ENCODE assay signal across 10 cellular contexts in genomic region chr12:56677680-56678079, GRCh38. TPM values are rescaled to one million over a fixed set of nuclear protein-coding genes. Genes with fewer than 3 reads are reported as not detected.
A peak's percentile ranks its signal among the peaks of the same experiment; 100 is the strongest.
DNase-seq lines count a peak whose midpoint lies in the region; ATAC-seq, FAIRE-seq and TF ChIP-seq lines count a peak whose summit lies in the region.
"Had no signal": no experiment of that assay in that cellular context is flagged by ENCODE, and none has a peak within 500 bp of the region (broad histone marks: within the 10 kb centered on the region; RNA-seq: fewer than 3 reads in every experiment).

No MANE protein-coding gene starts in this region.

- ATAC-seq in GM18870 (IDR thresholded peaks at IDR 0.05; ENCODE audit: unreplicated experiment) (peak; percentile 64), HG02588 (IDR thresholded peaks at IDR 0.05; ENCODE audit: unreplicated experiment) (peak; percentile 54), T-cell (replicated peaks in 1 of 4) (peak in 1 of 4 experiments; percentile 7), GM18519 (IDR thresholded peaks at IDR 0.05; ENCODE audit: low FRiP score, unreplicated experiment) (no peak)

- H3F3A ChIP-seq in neural progenitor cell (ENCODE audit: low read depth): peaks cover 21% of the 10 kb centered on the region

- H3K4me3 Mint-ChIP-seq in T-cell (peak overlapping the region in 1 of 3 donors; percentile 53), neural progenitor cell (no peak overlapping the region)

- no peak overlapping the region for H2AFZ ChIP-seq in neural progenitor cell (replicated peaks)

- POLR2A ChIA-PET in T-cell (lab: Charles Lee): interaction anchor here (0.6 kb wide), 3 partner anchors 16 to 433 kb away, joined by 3 read pairs; partner anchors contain the start of gene STAT6 (in 1 of the 2)

- DNase-seq in T-cell: no peak
- no peak for DNase-seq in neural progenitor cell (ENCODE audit: low spot score)
- DNase-seq in frontal cortex (ENCODE audit: low spot score in 2 of 2): no peak
- no peak for DNase-seq in RPMI8226
- DNase-seq: amniotic stem cell, GDM1 had no signal

- no peak for FAIRE-seq in frontal cortex (lab: Jason Lieb, UNC)
- FAIRE-seq: pancreas had no signal

- peaks cover 17% of the 10 kb centered on the region for H3K36me3 Mint-ChIP-seq in T-cell
- H3K36me3 Mint-ChIP-seq in neural progenitor cell: peaks cover 25% of the 10 kb centered on the region

- peaks cover 5% of the 10 kb centered on the region for H3K36me3 ChIP-seq in neural progenitor cell

- H3K9me3 Mint-ChIP-seq in T-cell (no peaks in the 10 kb centered on the region), neural progenitor cell (no peaks in the 10 kb centered on the region)

- H3K79me2 ChIP-seq in neural progenitor cell (ENCODE audit: low read depth): peaks cover 100% of the 10 kb centered on the region

- H3K9ac ChIP-seq in neural progenitor cell: no peak overlapping the region

- H3K4me1 Mint-ChIP-seq in T-cell (peaks cover 58 to 80% (median 79%) of the 10 kb centered on the region in 3 donors), neural progenitor cell (peaks cover 5% of the 10 kb centered on the region)

- H3K27ac ChIP-seq in neural progenitor cell: peak overlapping the region; percentile 41
- H3K27ac ChIP-seq: pancreas had no signal

- no peak for TF ChIP-seq CTCF in neural progenitor cell (IDR thresholded peaks at IDR 0.05)

- no peaks in the 10 kb centered on the region for H3K4me1 ChIP-seq in neural progenitor cell

- H3K4me3 ChIP-seq in neural progenitor cell: no peak overlapping the region
- H3K4me3 ChIP-seq: pancreas had no signal

- H3K4me2 ChIP-seq in neural progenitor cell: no peak overlapping the region

- H3K27ac Mint-ChIP-seq in T-cell: peak overlapping the region; percentile 20 to 54
- no peak overlapping the region for H3K27ac Mint-ChIP-seq in neural progenitor cell

- H4K20me1 ChIP-seq in neural progenitor cell (ENCODE audit: low read depth): peaks cover 91% of the 10 kb centered on the region

- no peaks in the 10 kb centered on the region for H3K27me3 ChIP-seq in neural progenitor cell
- H3K27me3 ChIP-seq: pancreas had no signal

- CTCF ChIA-PET in T-cell (lab: Charles Lee): interaction anchor here in 1 of 2 donors (0.7 to 1.0 kb wide), 3 partner anchors 14 to 500 kb away, joined by 5 to 7 read pairs (median 6); no protein-coding TSS in a partner anchor

- H3K27me3 Mint-ChIP-seq in T-cell (no peaks in the 10 kb centered on the region), neural progenitor cell (ENCODE audit: insufficient read depth, low read depth) (no peaks in the 10 kb centered on the region)

- H3K9me3 ChIP-seq in neural progenitor cell (ENCODE audit: low read depth): no peaks in the 10 kb centered on the region
- H3K9me3 ChIP-seq: pancreas had no signal

RNA-seq across cellular contexts. Expression of gene PTGES3, which starts 10.4 kb away (rescaled TPM):
- total RNA-seq in T-cell (100 to 1,000 TPM; 121 to 155 (median 145) TPM), neural progenitor cell (ENCODE audit: low replicate concordance) (197 and 298 TPM in 2 replicates), frontal cortex (78.7 TPM)

RNA-seq across cellular contexts. Expression of gene ATP5F1B, which starts 31.9 kb away (rescaled TPM):
- total RNA-seq in T-cell: 100 to 1,000 TPM; 252 to 290 (median 283) TPM
- 558 and 609 TPM in 2 replicates for total RNA-seq in neural progenitor cell (ENCODE audit: low replicate concordance)
- total RNA-seq in frontal cortex: 464 TPM

RNA-seq across cellular contexts. Expression of gene NACA, which starts 47.4 kb away (rescaled TPM):
- total RNA-seq in T-cell: 1,000 to 10,000 TPM; 1,098 to 1,258 (median 1,167) TPM
- total RNA-seq in neural progenitor cell (ENCODE audit: low replicate concordance): 1,855 and 2,450 TPM in 2 replicates
- total RNA-seq in frontal cortex: 969 TPM

RNA-seq across cellular contexts. Expression of gene BAZ2A, which starts 47.6 kb away (rescaled TPM):
- 100 to 1,000 TPM; 149 to 257 (median 172) TPM for total RNA-seq in T-cell
- 27.1 and 55.1 TPM in 2 replicates for total RNA-seq in neural progenitor cell (ENCODE audit: low replicate concordance)
- total RNA-seq in frontal cortex: 13.5 TPM
